1 cellular context compared by ENCODE assay signal in genomic region chr19:48913114-48913513, GRCh38.
TF ChIP-seq lines count a peak whose summit lies in the region.

No MANE protein-coding gene starts in this region.

TF ChIP-seq in endothelial cell of umbilical vein, 7 proteins besides CTCF, POLR2A, EP300 and RAD21:
- no peak for TF ChIP-seq EZH2 (IDR thresholded peaks at IDR 0.05; ENCODE audit: borderline replicate concordance, low read depth, low read length, severe bottlenecking)
- no peak for TF ChIP-seq GATA2 (IDR thresholded peaks at IDR 0.05; ENCODE audit: insufficient read depth, insufficient read length, low read depth, low read length)
- TF ChIP-seq MAX (IDR thresholded peaks at IDR 0.05; ENCODE audit: insufficient read depth, insufficient read length), result no peak
- TF ChIP-seq POLR2AphosphoS5 (IDR thresholded peaks at IDR 0.05; ENCODE audit: insufficient read depth, low read depth, low read length), result no peak
- no peak for TF ChIP-seq FOS (IDR thresholded peaks at IDR 0.05; ENCODE audit: borderline replicate concordance, insufficient read depth, low read length)
- TF ChIP-seq MYC (IDR thresholded peaks at IDR 0.05; ENCODE audit: low read depth, low read length), result no peak
- no peak for TF ChIP-seq JUN (IDR thresholded peaks at IDR 0.05; ENCODE audit: borderline replicate concordance, insufficient read depth, insufficient read length, low read depth)
TF ChIP-seq in endothelial cell of umbilical vein: peak in this region for 0.
